In the genomic region with DNA sequence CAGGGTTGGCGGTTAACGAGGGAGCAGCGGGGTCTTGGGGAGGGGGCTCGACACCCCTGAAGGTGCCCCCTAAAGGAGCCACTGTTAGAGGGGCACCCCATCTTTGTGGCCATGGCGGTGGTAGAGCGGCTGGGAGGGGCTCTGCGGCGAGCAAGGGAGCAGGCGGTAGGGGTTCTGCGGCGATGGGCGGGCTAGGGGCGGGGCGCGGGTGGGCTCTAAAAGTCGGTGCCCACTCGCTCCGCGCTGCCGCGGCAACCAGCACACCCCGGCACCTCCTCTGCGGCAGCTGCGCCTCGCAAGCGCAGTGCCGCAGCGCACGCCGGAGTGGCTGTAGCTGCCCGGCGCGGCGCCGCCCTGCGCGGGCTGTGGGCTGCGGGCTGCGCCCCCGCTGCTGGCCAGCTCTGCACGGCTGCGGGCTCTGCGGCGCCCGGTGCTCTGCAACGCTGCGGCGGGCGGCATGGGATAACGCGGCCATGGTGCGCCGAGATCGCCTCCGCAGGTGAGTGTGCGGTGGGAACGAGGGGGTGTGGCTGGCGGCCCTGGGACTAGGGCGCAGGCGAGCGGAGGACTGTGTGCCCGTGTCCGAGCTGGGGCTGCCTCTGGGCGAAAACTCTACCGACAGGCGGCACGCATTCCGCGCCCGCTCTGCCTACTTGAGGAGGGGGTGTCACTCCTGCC, we compare ENCODE assay signal across 1 cellular context.
TF ChIP-seq lines count a peak whose summit lies in the region.

A gene with protein sequence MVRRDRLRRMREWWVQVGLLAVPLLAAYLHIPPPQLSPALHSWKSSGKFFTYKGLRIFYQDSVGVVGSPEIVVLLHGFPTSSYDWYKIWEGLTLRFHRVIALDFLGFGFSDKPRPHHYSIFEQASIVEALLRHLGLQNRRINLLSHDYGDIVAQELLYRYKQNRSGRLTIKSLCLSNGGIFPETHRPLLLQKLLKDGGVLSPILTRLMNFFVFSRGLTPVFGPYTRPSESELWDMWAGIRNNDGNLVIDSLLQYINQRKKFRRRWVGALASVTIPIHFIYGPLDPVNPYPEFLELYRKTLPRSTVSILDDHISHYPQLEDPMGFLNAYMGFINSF (plus strand): TSS at position 245 of the 678 bp plus-strand sequence. CDS start 229 bp downstream, at position 474.

TF ChIP-seq in HEK293, 187 proteins besides CTCF, POLR2A, EP300 and RAD21 (continued from another document):
- TF ChIP-seq, protein P1, sequence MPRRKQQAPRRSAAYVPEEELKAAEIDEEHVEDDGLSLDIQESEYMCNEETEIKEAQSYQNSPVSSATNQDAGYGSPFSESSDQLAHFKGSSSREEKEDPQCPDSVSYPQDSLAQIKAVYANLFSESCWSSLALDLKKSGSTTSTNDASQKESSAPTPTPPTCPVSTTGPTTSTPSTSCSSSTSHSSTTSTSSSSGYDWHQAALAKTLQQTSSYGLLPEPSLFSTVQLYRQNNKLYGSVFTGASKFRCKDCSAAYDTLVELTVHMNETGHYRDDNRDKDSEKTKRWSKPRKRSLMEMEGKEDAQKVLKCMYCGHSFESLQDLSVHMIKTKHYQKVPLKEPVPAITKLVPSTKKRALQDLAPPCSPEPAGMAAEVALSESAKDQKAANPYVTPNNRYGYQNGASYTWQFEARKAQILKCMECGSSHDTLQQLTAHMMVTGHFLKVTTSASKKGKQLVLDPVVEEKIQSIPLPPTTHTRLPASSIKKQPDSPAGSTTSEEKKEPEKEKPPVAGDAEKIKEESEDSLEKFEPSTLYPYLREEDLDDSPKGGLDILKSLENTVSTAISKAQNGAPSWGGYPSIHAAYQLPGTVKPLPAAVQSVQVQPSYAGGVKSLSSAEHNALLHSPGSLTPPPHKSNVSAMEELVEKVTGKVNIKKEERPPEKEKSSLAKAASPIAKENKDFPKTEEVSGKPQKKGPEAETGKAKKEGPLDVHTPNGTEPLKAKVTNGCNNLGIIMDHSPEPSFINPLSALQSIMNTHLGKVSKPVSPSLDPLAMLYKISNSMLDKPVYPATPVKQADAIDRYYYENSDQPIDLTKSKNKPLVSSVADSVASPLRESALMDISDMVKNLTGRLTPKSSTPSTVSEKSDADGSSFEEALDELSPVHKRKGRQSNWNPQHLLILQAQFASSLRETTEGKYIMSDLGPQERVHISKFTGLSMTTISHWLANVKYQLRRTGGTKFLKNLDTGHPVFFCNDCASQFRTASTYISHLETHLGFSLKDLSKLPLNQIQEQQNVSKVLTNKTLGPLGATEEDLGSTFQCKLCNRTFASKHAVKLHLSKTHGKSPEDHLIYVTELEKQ (tag by site-specific recombination; IDR thresholded peaks at IDR 0.05; ENCODE audit: borderline replicate concordance): no peak
- TF ChIP-seq ZNF585B (tag by site-specific recombination; IDR thresholded peaks at IDR 0.05) (no peak), ZIC2 (tag by site-specific recombination; IDR thresholded peaks at IDR 0.05) (no peak), KLF9 (tag by site-specific recombination; IDR thresholded peaks at IDR 0.05; ENCODE audit: low read depth) (peak; percentile 53), SP2 (tag by site-specific recombination; IDR thresholded peaks at IDR 0.05) (0 out of 2 replicates have a peak, but pooled peaks have one; percentile 16), ZNF112 (tag by site-specific recombination; IDR thresholded peaks at IDR 0.05) (no peak)
- TF ChIP-seq, protein P2, sequence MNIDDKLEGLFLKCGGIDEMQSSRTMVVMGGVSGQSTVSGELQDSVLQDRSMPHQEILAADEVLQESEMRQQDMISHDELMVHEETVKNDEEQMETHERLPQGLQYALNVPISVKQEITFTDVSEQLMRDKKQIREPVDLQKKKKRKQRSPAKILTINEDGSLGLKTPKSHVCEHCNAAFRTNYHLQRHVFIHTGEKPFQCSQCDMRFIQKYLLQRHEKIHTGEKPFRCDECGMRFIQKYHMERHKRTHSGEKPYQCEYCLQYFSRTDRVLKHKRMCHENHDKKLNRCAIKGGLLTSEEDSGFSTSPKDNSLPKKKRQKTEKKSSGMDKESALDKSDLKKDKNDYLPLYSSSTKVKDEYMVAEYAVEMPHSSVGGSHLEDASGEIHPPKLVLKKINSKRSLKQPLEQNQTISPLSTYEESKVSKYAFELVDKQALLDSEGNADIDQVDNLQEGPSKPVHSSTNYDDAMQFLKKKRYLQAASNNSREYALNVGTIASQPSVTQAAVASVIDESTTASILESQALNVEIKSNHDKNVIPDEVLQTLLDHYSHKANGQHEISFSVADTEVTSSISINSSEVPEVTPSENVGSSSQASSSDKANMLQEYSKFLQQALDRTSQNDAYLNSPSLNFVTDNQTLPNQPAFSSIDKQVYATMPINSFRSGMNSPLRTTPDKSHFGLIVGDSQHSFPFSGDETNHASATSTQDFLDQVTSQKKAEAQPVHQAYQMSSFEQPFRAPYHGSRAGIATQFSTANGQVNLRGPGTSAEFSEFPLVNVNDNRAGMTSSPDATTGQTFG (tag by site-specific recombination; IDR thresholded peaks at IDR 0.05; ENCODE audit: borderline replicate concordance): no peak
- TF ChIP-seq, protein P3, sequence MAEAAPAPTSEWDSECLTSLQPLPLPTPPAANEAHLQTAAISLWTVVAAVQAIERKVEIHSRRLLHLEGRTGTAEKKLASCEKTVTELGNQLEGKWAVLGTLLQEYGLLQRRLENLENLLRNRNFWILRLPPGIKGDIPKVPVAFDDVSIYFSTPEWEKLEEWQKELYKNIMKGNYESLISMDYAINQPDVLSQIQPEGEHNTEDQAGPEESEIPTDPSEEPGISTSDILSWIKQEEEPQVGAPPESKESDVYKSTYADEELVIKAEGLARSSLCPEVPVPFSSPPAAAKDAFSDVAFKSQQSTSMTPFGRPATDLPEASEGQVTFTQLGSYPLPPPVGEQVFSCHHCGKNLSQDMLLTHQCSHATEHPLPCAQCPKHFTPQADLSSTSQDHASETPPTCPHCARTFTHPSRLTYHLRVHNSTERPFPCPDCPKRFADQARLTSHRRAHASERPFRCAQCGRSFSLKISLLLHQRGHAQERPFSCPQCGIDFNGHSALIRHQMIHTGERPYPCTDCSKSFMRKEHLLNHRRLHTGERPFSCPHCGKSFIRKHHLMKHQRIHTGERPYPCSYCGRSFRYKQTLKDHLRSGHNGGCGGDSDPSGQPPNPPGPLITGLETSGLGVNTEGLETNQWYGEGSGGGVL (tag by site-specific recombination; IDR thresholded peaks at IDR 0.05): no peak
